29 cellular contexts compared by ENCODE assay signal in genomic region chr18:3870914-3871313, GRCh38.
"Had no signal": no experiment of that assay in that cellular context is flagged by ENCODE, and none has a peak within 500 bp of the region (broad histone marks: within the 10 kb centered on the region; RNA-seq: fewer than 3 reads in every experiment).

No MANE protein-coding gene starts in this region.

- ATAC-seq: activated T-cell treated with anti-CD3 and anti-CD28 coated beads, Interleukin-2, amount 50 U/mL, for 72 hours had no signal

- H3K4me1 Mint-ChIP-seq: activated CD4-positive, alpha-beta memory T cell treated with anti-CD3 and anti-CD28 coated beads, Interleukin-2, amount 10 ng/mL, durations not matched to agents 7 days and 5 days; activated CD4-positive, alpha-beta T cell treated with anti-CD3 and anti-CD28 coated beads, Interleukin-2, amount 10 ng/mL, durations not matched to agents 7 days and 5 days; activated naive CD4-positive, alpha-beta T cell treated with anti-CD3 and anti-CD28 coated beads, Interleukin-2, amount 10 ng/mL, durations not matched to agents 7 days and 5 days; activated naive CD8-positive, alpha-beta T cell treated with anti-CD3 and anti-CD28 coated beads for 36 hours had no signal

- H3K27ac Mint-ChIP-seq: activated CD4-positive, alpha-beta memory T cell treated with anti-CD3 and anti-CD28 coated beads, Interleukin-2, amount 10 ng/mL, durations not matched to agents 7 days and 5 days; activated CD4-positive, alpha-beta T cell treated with anti-CD3 and anti-CD28 coated beads, Interleukin-2, amount 10 ng/mL, durations not matched to agents 7 days and 5 days; activated naive CD4-positive, alpha-beta T cell treated with anti-CD3 and anti-CD28 coated beads, Interleukin-2, amount 10 ng/mL, durations not matched to agents 7 days and 5 days; activated naive CD8-positive, alpha-beta T cell treated with anti-CD3 and anti-CD28 coated beads for 36 hours; activated T-cell treated with anti-CD3 and anti-CD28 coated beads, Interleukin-2, amount 50 U/mL, for 72 hours; activated T-helper 2 cell treated with anti-CD3 and anti-CD28 coated beads, Interferon-gamma antibody, Interleukin-2, Interleukin-4, amounts not matched to agents 10 μg/mL and 5 μg/mL and 100 μg/mL, durations not matched to agents 14 hours and 24 hours and 36 hours had no signal

- DNase-seq: activated CD4-positive, alpha-beta memory T cell treated with anti-CD3 and anti-CD28 coated beads, Interleukin-2, amount 10 ng/mL, durations not matched to agents 7 days and 5 days; activated CD4-positive, alpha-beta T cell treated with anti-CD3 and anti-CD28 coated beads, Interleukin-2, amount 10 ng/mL, durations not matched to agents 7 days and 5 days; activated CD4-positive, CD25-positive, alpha-beta regulatory T cell; activated CD8-positive, alpha-beta memory T cell treated with anti-CD3 and anti-CD28 coated beads, Interleukin-2, amount 50 U/mL, for 4 hours; activated gamma-delta T cell treated with Interleukin-2 at 50 U/mL for 16 hours; activated naive CD4-positive, alpha-beta T cell treated with anti-CD3 and anti-CD28 coated beads, Interleukin-2, amount 10 ng/mL, durations not matched to agents 7 days and 5 days; activated naive CD8-positive, alpha-beta T cell treated with anti-CD3 and anti-CD28 coated beads for 36 hours; activated T-cell treated with anti-CD3 and anti-CD28 coated beads, Interleukin-2, amount 50 U/mL, for 72 hours; anterior cingulate cortex; Karpas-422; MM.1S; NCI-H1105; NCI-H1436; NCI-H1694 treated with DMSO at 0.1 percent for 48 hours; NCI-H2029 treated with DMSO at 0.1 percent for 48 hours; NCI-H2171; NCI-H226; NCI-H69; NK-92 treated with Interleukin-12 subunit alpha and Interleukin-12 subunit beta, amount 100 ng/mL, for 24 hours; OCI-M1; Peyer's patch; Right ventricle myocardium superior; SJCRH30; SK-N-SH; T-helper 1 cell had no signal

- H3K4me2 ChIP-seq: SK-N-SH had no signal

- H3K9me3 ChIP-seq: breast epithelium, Peyer's patch, SJCRH30, SK-N-SH had no signal

- H3K9ac ChIP-seq: SK-N-SH had no signal

- H3K36me3 Mint-ChIP-seq: activated naive CD4-positive, alpha-beta T cell treated with anti-CD3 and anti-CD28 coated beads, Interleukin-2, amount 10 ng/mL, durations not matched to agents 7 days and 5 days; activated naive CD8-positive, alpha-beta T cell treated with anti-CD3 and anti-CD28 coated beads for 36 hours had no signal

- H3K4me3 Mint-ChIP-seq: activated CD4-positive, alpha-beta memory T cell treated with anti-CD3 and anti-CD28 coated beads, Interleukin-2, amount 10 ng/mL, durations not matched to agents 7 days and 5 days; activated CD4-positive, alpha-beta T cell treated with anti-CD3 and anti-CD28 coated beads, Interleukin-2, amount 10 ng/mL, durations not matched to agents 7 days and 5 days; activated naive CD4-positive, alpha-beta T cell treated with anti-CD3 and anti-CD28 coated beads, Interleukin-2, amount 10 ng/mL, durations not matched to agents 7 days and 5 days; activated naive CD8-positive, alpha-beta T cell treated with anti-CD3 and anti-CD28 coated beads for 36 hours; activated T-cell treated with anti-CD3 and anti-CD28 coated beads, Interleukin-2, amount 50 U/mL, for 72 hours had no signal

- H3K9me3 Mint-ChIP-seq: activated CD4-positive, alpha-beta memory T cell treated with anti-CD3 and anti-CD28 coated beads, Interleukin-2, amount 10 ng/mL, durations not matched to agents 7 days and 5 days; activated CD4-positive, alpha-beta T cell treated with anti-CD3 and anti-CD28 coated beads, Interleukin-2, amount 10 ng/mL, durations not matched to agents 7 days and 5 days; activated naive CD4-positive, alpha-beta T cell treated with anti-CD3 and anti-CD28 coated beads, Interleukin-2, amount 10 ng/mL, durations not matched to agents 7 days and 5 days; activated naive CD8-positive, alpha-beta T cell treated with anti-CD3 and anti-CD28 coated beads for 36 hours; activated T-cell treated with anti-CD3 and anti-CD28 coated beads, Interleukin-2, amount 50 U/mL, for 72 hours; activated T-helper 2 cell treated with anti-CD3 and anti-CD28 coated beads, Interferon-gamma antibody, Interleukin-2, Interleukin-4, amounts not matched to agents 10 μg/mL and 5 μg/mL and 100 μg/mL, durations not matched to agents 14 hours and 24 hours and 36 hours had no signal

- H3K36me3 ChIP-seq: breast epithelium, Peyer's patch, SJCRH30 had no signal

- H3K27ac ChIP-seq: breast epithelium, Peyer's patch, RWPE1, SJCRH30, VCaP had no signal

- H3K4me3 ChIP-seq: breast epithelium, Peyer's patch, SJCRH30 had no signal

- H3K27me3 ChIP-seq: breast epithelium, Peyer's patch, SJCRH30 had no signal

- H3K4me1 ChIP-seq: breast epithelium, Peyer's patch, SJCRH30 had no signal
